In genomic region chr6:142966294-142966693, GRCh38 we compare ENCODE assay signal across 1 cellular context.
TF ChIP-seq lines count a peak whose summit lies in the region.

No MANE protein-coding gene starts in this region.

TF ChIP-seq in GM12878, 131 proteins besides CTCF, POLR2A, EP300 and RAD21 (continued from another document):
- TF ChIP-seq PKNOX1 (IDR thresholded peaks at IDR 0.05) (no peak), NFIC (IDR thresholded peaks at IDR 0.05; ENCODE audit: low read depth, low read length) (peak; percentile 68; the same call in 1 of the 2 replicates), CUX1 (IDR thresholded peaks at IDR 0.05; ENCODE audit: insufficient replicate concordance, low read depth, low read length) (no peak), MTA2 (IDR thresholded peaks at IDR 0.05; ENCODE audit: low read depth) (peak; percentile 29; the same call in 1 of the 2 replicates), IKZF2 (IDR thresholded peaks at IDR 0.05) (peak in 1 of 2 experiments; percentile 41; a peak in 1 of 4 replicates), SIX5 (IDR thresholded peaks at IDR 0.05; ENCODE audit: low read depth, low read length, severe bottlenecking) (no peak), IRF4 (IDR thresholded peaks at IDR 0.05; ENCODE audit: low read depth, low read length) (peak; percentile 49; the same call in 1 of the 2 replicates), ZBTB40 (IDR thresholded peaks at IDR 0.05; ENCODE audit: borderline replicate concordance) (peak; percentile 77), ETV6 (conservative IDR thresholded peaks at IDR 0.05 in 1 of 2, IDR thresholded peaks at IDR 0.05 in 1 of 2; ENCODE audit: borderline replicate concordance in 1 of 2, low read depth in 1 of 2) (0 out of 4 replicates have a peak, but pooled peaks of 1 of the 2 experiments have one; percentile 19), NR2F1 (conservative IDR thresholded peaks at IDR 0.05) (0 out of 2 replicates have a peak, but pooled peaks have one; percentile 23), ATF2 (IDR thresholded peaks at IDR 0.05; ENCODE audit: low read length) (peak; percentile 49; the same call in 1 of the 2 replicates), RUNX3 (IDR thresholded peaks at IDR 0.05; ENCODE audit: low read length) (peak; percentile 39; the same call in 1 of the 2 replicates)
TF ChIP-seq in GM12878: peak in this region for 11.
